ENCODE assay signal across 21 cellular contexts in genomic region chr13:80199585-80200292, GRCh38.
"Had no signal": no experiment of that assay in that cellular context is flagged by ENCODE, and none has a peak within 500 bp of the region (broad histone marks: within the 10 kb centered on the region; RNA-seq: fewer than 3 reads in every experiment).

No MANE protein-coding gene starts in this region.

- H3K4me2 ChIP-seq: neural progenitor cell had no signal

- H3K36me3 ChIP-seq: heart right ventricle, left lung, lower lobe of right lung, neural progenitor cell, ovary, right atrium auricular region had no signal

- H3K27ac ChIP-seq: dorsolateral prefrontal cortex, heart right ventricle, left lung, lower lobe of right lung, neural progenitor cell, ovary, right atrium auricular region had no signal

- H3K4me3 ChIP-seq: dorsolateral prefrontal cortex, heart right ventricle, left lung, lower lobe of right lung, neural progenitor cell, ovary, right atrium auricular region had no signal

- H3K9ac ChIP-seq: neural progenitor cell had no signal

- DNase-seq: cortex of kidney; dorsolateral prefrontal cortex; effector CD8-positive, alpha-beta T cell; heart right ventricle; hypothalamus; islet precursor cell; left lung; lower lobe of right lung; midbrain; nucleus accumbens; ovary; stimulated activated CD4-positive, alpha-beta T cell treated with anti-CD3 and anti-CD28 coated beads, Interleukin-12 subunit alpha, Interleukin-12 subunit beta, amount 100 ng/mL, for 4 hours; stimulated activated naive CD4-positive, alpha-beta T cell treated with Interleukin-2 at 50 U/mL for 16 hours; trophoblast cell had no signal

- FAIRE-seq: endometrium, frontal cortex, small intestine had no signal

- ATAC-seq: esophagus mucosa; heart right ventricle; left lung; lower lobe of right lung; natural killer cell treated with Interleukin-12 subunit alpha and Interleukin-12 subunit beta and Interleukin-15 and Interleukin-18, amount 100 ng/mL, for 72 hours had no signal

- H2AFZ ChIP-seq: neural progenitor cell had no signal

- H3K4me1 ChIP-seq: left lung, lower lobe of right lung, neural progenitor cell, right atrium auricular region had no signal

- H3K27me3 ChIP-seq: dorsolateral prefrontal cortex, heart right ventricle, left lung, neural progenitor cell, ovary, right atrium auricular region had no signal

- H3K9me3 ChIP-seq: left lung, lower lobe of right lung, ovary, right atrium auricular region had no signal
